20 cellular contexts compared by ENCODE assay signal in genomic region chr14:73338551-73338950, GRCh38.
"Had no signal": no experiment of that assay in that cellular context is flagged by ENCODE, and none has a peak within 500 bp of the region (broad histone marks: within the 10 kb centered on the region; RNA-seq: fewer than 3 reads in every experiment).

No MANE protein-coding gene starts in this region.

- H3K9me3 ChIP-seq: SJSA1 had no signal

- FAIRE-seq: RCC 7860 had no signal

- H3K36me3 ChIP-seq: SJSA1 had no signal

- H3K27ac ChIP-seq: SJSA1, SK-N-MC had no signal

- H3K27me3 ChIP-seq: SJSA1 had no signal

- H3K4me3 ChIP-seq: SJSA1, SK-N-MC had no signal

- DNase-seq: KBM-7, MV-4-11, NCI-H1048, NCI-H1105, NCI-H1417 treated with DMSO at 0.1 percent for 48 hours, NCI-H146, NCI-H1694 treated with DMSO at 0.1 percent for 48 hours, NCI-H1930, NCI-H2081, NCI-H2107, NCI-H2227 treated with DMSO at 0.1 percent for 48 hours, NCI-H524, NCI-H526 treated with DMSO at 0.1 percent for 48 hours, NCI-H748 treated with DMSO at 0.1 percent for 48 hours, Right ventricle myocardium superior, RPMI8226, SIG-M5 had no signal

- H3K4me1 ChIP-seq: SJSA1 had no signal
